1 cellular context compared by ENCODE assay signal in genomic region chr4:183659919-183660318, GRCh38.
TF ChIP-seq lines count a peak whose summit lies in the region.

No MANE protein-coding gene starts in this region.

TF ChIP-seq in H1, 55 proteins besides CTCF, POLR2A, EP300 and RAD21 (continued from another document):
- TF ChIP-seq ATF2 (IDR thresholded peaks at IDR 0.05; ENCODE audit: low read length) (no peak), POLR2AphosphoS5 (IDR thresholded peaks at IDR 0.05; ENCODE audit: low read depth, low read length) (no peak), SIRT6 (IDR thresholded peaks at IDR 0.05; ENCODE audit: low read length) (no peak), RBBP5 (IDR thresholded peaks at IDR 0.05; ENCODE audit: borderline replicate concordance, low read depth, low read length) (no peak), JUND (IDR thresholded peaks at IDR 0.05; ENCODE audit: low read length) (no peak), ZNF274 (IDR thresholded peaks at IDR 0.05; ENCODE audit: borderline replicate concordance, extremely low read depth, low read length) (no peak), SP2 (IDR thresholded peaks at IDR 0.05; ENCODE audit: low read length) (no peak), BRCA1 (IDR thresholded peaks at IDR 0.05; ENCODE audit: low read depth, low read length) (no peak), RFX5 (IDR thresholded peaks at IDR 0.05; ENCODE audit: borderline replicate concordance, low read depth, low read length) (no peak)
